Comparison of ENCODE assay signal across 12 cellular contexts in the genomic region with DNA sequence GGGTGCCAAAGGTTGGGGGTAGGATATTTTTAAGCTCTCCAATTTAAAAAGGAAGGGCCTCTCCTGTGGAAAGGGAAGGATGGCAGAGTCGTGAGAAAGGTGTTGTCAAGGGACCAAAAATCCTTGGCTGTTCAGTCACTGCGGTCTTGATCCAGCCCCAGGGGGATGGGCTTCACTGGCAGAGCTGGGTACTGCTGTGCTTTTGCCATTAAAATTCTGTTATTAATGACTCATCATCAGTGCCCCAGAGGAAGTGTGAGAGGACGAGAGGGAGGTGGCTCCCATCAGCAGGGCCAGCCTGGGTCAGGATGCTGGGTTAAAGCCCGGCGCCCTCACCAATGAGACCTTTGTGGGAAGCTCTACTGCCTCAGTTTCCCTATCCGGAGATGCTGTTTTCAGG. TPM values are rescaled to one million over a fixed set of nuclear protein-coding genes. Genes with fewer than 3 reads are reported as not detected.
DNase-seq lines count a peak whose midpoint lies in the region; ATAC-seq, FAIRE-seq and TF ChIP-seq lines count a peak whose summit lies in the region.
"Had no signal": no experiment of that assay in that cellular context is flagged by ENCODE, and none has a peak within 500 bp of the region (broad histone marks: within the 10 kb centered on the region; RNA-seq: fewer than 3 reads in every experiment).

No MANE protein-coding gene starts in this region.

- H3K27ac ChIP-seq in breast epithelium (peak overlapping the region; percentile 56 to 74), left lung (peak overlapping the region; percentile 49 to 68)

- POLR2A ChIA-PET in MCF 10A (lab: Yijun Ruan, JAX) = interaction anchor here (1.4 to 6.8 kb wide), 3 partner anchors 18 to 291 kb away, joined by 3 to 51 read pairs (median 14); a partner anchor contains a TSS

- peak; percentile 36 for ATAC-seq in left lung
- no peak for ATAC-seq in GM18502 (IDR thresholded peaks at IDR 0.05; ENCODE audit: poor library complexity, unreplicated experiment)

- TF ChIP-seq CTCF in breast epithelium (IDR thresholded peaks at IDR 0.05) (peak in 1 of 3 donors; percentile 19), MCF 10A (IDR thresholded peaks at IDR 0.05; ENCODE audit: unreplicated experiment) (no peak), brain (conservative IDR thresholded peaks at IDR 0.05) (no peak), left lung (IDR thresholded peaks at IDR 0.05) (no peak)

- DNase-seq in breast epithelium (ENCODE audit: low spot score in 2 of 2) (peak in 1 of 2 donors; percentile 30), MCF 10A (ENCODE audit: unreplicated experiment) (no peak), left lung (no peak), urothelium cell line (ENCODE audit: low spot score) (peak; percentile 45), NK-92 (lab: John Stamatoyannopoulos, UW; ENCODE audit: unreplicated experiment) (no peak)
- DNase-seq in activated CD4-positive, alpha-beta T cell treated with anti-CD3 and anti-CD28 coated beads, Interleukin-2, amount 50 U/mL, for 1 hour = no peak
- DNase-seq: glutamatergic neuron, NCI-H748 treated with DMSO at 0.1 percent for 48 hours had no signal

- H3K36me3 Mint-ChIP-seq in MCF 10A (ENCODE audit: insufficient read depth, unreplicated experiment) = peaks cover 48% of the 10 kb centered on the region
- H3K36me3 Mint-ChIP-seq in brain = no peaks in the 10 kb centered on the region

- no peak for FAIRE-seq in urothelium cell line (lab: Jason Lieb, UNC)

- H3K27me3 Mint-ChIP-seq in MCF 10A (ENCODE audit: insufficient read depth, unreplicated experiment) = no peaks in the 10 kb centered on the region
- no peaks in the 10 kb centered on the region for H3K27me3 Mint-ChIP-seq in brain

- H3K4me3 ChIP-seq in breast epithelium (no peak overlapping the region), left lung (no peak overlapping the region)
- H3K4me3 ChIP-seq: adrenal gland had no signal

- BruUV-seq in MCF 10A (replicated peaks; lab: Mats Ljungman, UMichigan) = no TSS peak

- H3K9me3 ChIP-seq in breast epithelium (no peaks in the 10 kb centered on the region), left lung (no peaks in the 10 kb centered on the region)
- H3K9me3 ChIP-seq: adrenal gland had no signal

- H3K4me3 Mint-ChIP-seq in MCF 10A (ENCODE audit: unreplicated experiment) = no peak overlapping the region
- no peak overlapping the region for H3K4me3 Mint-ChIP-seq in brain
- H3K4me3 Mint-ChIP-seq: WTC11 had no signal

- intact Hi-C loops in breast epithelium (cut with DNase I; ENCODE audit: low total_unique reads) (no loop called here), MCF 10A (cut with micrococcal nuclease) (no loop called here), left lung (cut with DNase I) (no loop called here)

- no peaks in the 10 kb centered on the region for H3K9me3 Mint-ChIP-seq in MCF 10A (ENCODE audit: unreplicated experiment)
- no peaks in the 10 kb centered on the region for H3K9me3 Mint-ChIP-seq in brain
- H3K9me3 Mint-ChIP-seq: WTC11 had no signal

- H3K4me1 Mint-ChIP-seq in MCF 10A (ENCODE audit: insufficient read depth, unreplicated experiment) (peaks cover 6% of the 10 kb centered on the region), brain (peaks cover 41% of the 10 kb centered on the region)

- no peaks in the 10 kb centered on the region for H3K27me3 ChIP-seq in breast epithelium
- no peaks in the 10 kb centered on the region for H3K27me3 ChIP-seq in left lung
- H3K27me3 ChIP-seq: adrenal gland had no signal

- no peak for TF ChIP-seq POLR2A in breast epithelium (IDR thresholded peaks at IDR 0.05)

- H3K27ac Mint-ChIP-seq in MCF 10A (ENCODE audit: low read depth, unreplicated experiment) = no peak overlapping the region
- peak overlapping the region in 4 of 5 experiments; percentile 14 to 92 (median 67) for H3K27ac Mint-ChIP-seq in brain
- H3K27ac Mint-ChIP-seq: WTC11 had no signal

- H3K4me1 ChIP-seq in breast epithelium (no peaks in the 10 kb centered on the region), left lung (peaks cover 4 to 44% of the 10 kb centered on the region in 2 donors)

- CTCF ChIA-PET in MCF 10A (lab: Yijun Ruan, JAX) = interaction anchor here (0.6 to 12.8 kb wide), 13 partner anchors 8 to 534 kb away, joined by 3 to 155 read pairs (median 4); a partner anchor contains a TSS

- peaks cover 6% of the 10 kb centered on the region for H3K36me3 ChIP-seq in breast epithelium
- peaks cover 0 to 44% of the 10 kb centered on the region in 2 donors for H3K36me3 ChIP-seq in left lung

RNA-seq across cellular contexts. Expression of a gene that starts 16.7 kb away (rescaled TPM):
- 1 to 10 TPM; 1.8 to 5.6 (median 3.5) TPM for total RNA-seq in breast epithelium
- total RNA-seq in MCF 10A (2022) = 0.07 TPM in 1 of 2 replicates, not detected in the other
- polyA plus RNA-seq in brain (ENCODE audit: insufficient read depth, low read depth, low replicate concordance) = 3.0 TPM
- total RNA-seq in left lung = 10 to 100 TPM in 1 of 2 donors, 1 to 10 TPM in 1; 9.8 to 15.6 TPM

RNA-seq across cellular contexts. Expression of a gene that starts 17.6 kb away (rescaled TPM):
- total RNA-seq in breast epithelium (10 to 100 TPM; 74.6 to 95.1 (median 76.7) TPM), MCF 10A (2022) (88.1 and 91.3 TPM in 2 replicates), left lung (10 to 100 TPM; 74.1 to 75.1 TPM)
- 25.2 TPM for polyA plus RNA-seq in brain (ENCODE audit: insufficient read depth, low read depth, low replicate concordance)

RNA-seq across cellular contexts. Expression of a gene that starts 27.6 kb away (rescaled TPM):
- total RNA-seq in breast epithelium (10 to 100 TPM; 43.9 to 80.2 (median 60.6) TPM), MCF 10A (2022) (78.0 and 81.3 TPM in 2 replicates), left lung (10 to 100 TPM; 50.1 to 53.8 TPM)
- 39.1 TPM for polyA plus RNA-seq in brain (ENCODE audit: insufficient read depth, low read depth, low replicate concordance)
